ENCODE assay signal across 15 cellular contexts in genomic region chr3:71088019-71088711, GRCh38.
A peak's percentile ranks its signal among the peaks of the same experiment; 100 is the strongest.
DNase-seq lines count a peak whose midpoint lies in the region; ATAC-seq and TF ChIP-seq lines count a peak whose summit lies in the region.
"Had no signal": no experiment of that assay in that cellular context is flagged by ENCODE, and none has a peak within 500 bp of the region (broad histone marks: within the 10 kb centered on the region; RNA-seq: fewer than 3 reads in every experiment).

No MANE protein-coding gene starts in this region.

- no peak for TF ChIP-seq POLR2A in right lobe of liver (IDR thresholded peaks at IDR 0.05)

- CTCF ChIA-PET in CD8-positive, alpha-beta T cell (lab: Charles Lee): interaction anchor here (1.2 to 1.5 kb wide), 4 partner anchors 10 to 423 kb away, joined by 3 to 5 read pairs (median 3); no protein-coding TSS in a partner anchor

- no peak overlapping the region for H2AFZ ChIP-seq in neural progenitor cell (replicated peaks)

- intact Hi-C loops in CD8-positive, alpha-beta T cell (cut with DNase I, micrococcal nuclease): loop anchor here in 1 of 2 experiments (5.0 kb wide), 1 partner anchor 39 kb away; no protein-coding TSS in a partner anchor
- intact Hi-C loops in activated T-helper 2 cell treated with anti-CD3 and anti-CD28 coated beads, Interferon-gamma antibody, Interleukin-2, Interleukin-4, amounts not matched to agents 10 μg/mL and 5 μg/mL and 100 μg/mL, durations not matched to agents 14 hours and 24 hours and 36 hours (cut with micrococcal nuclease): loop anchor here (5.0 kb wide), 1 partner anchor 354 kb away; no protein-coding TSS in a partner anchor
- intact Hi-C loops in right lobe of liver (cut with DNase I): no loop called here
- intact Hi-C loops in lower lobe of right lung (cut with DNase I): no loop called here
- intact Hi-C loops in Right ventricle myocardium inferior (cut with DNase I): no loop called here

- no peaks in the 10 kb centered on the region for H3K79me2 ChIP-seq in neural progenitor cell (ENCODE audit: low read depth)

- no peaks in the 10 kb centered on the region for H3K27me3 Mint-ChIP-seq in CD8-positive, alpha-beta T cell (ENCODE audit: low read depth)
- no peaks in the 10 kb centered on the region for H3K27me3 Mint-ChIP-seq in activated T-helper 2 cell treated with anti-CD3 and anti-CD28 coated beads, Interferon-gamma antibody, Interleukin-2, Interleukin-4, amounts not matched to agents 10 μg/mL and 5 μg/mL and 100 μg/mL, durations not matched to agents 14 hours and 24 hours and 36 hours (ENCODE audit: low read depth)
- peaks cover 2% of the 10 kb centered on the region for H3K27me3 Mint-ChIP-seq in neural progenitor cell (ENCODE audit: insufficient read depth, low read depth)

- no peaks in the 10 kb centered on the region for H3K9me3 ChIP-seq in CD8-positive, alpha-beta T cell (ENCODE audit: low read length)
- H3K9me3 ChIP-seq in right lobe of liver (no peaks in the 10 kb centered on the region), lower lobe of right lung (no peaks in the 10 kb centered on the region), neural progenitor cell (ENCODE audit: low read depth) (no peaks in the 10 kb centered on the region)
- H3K9me3 ChIP-seq: tibial artery had no signal

- H3K9ac ChIP-seq in neural progenitor cell: no peak overlapping the region

- POLR2A ChIA-PET in CD8-positive, alpha-beta T cell (lab: Charles Lee): interaction anchor here (0.6 to 4.2 kb wide), 3 partner anchors 25 to 595 kb away, joined by 3 to 26 read pairs (median 4); no protein-coding TSS in a partner anchor

- no peak overlapping the region for H3K4me2 ChIP-seq in neural progenitor cell

- peak overlapping the region; percentile 42 for H3K4me3 Mint-ChIP-seq in CD8-positive, alpha-beta T cell
- H3K4me3 Mint-ChIP-seq in activated T-helper 2 cell treated with anti-CD3 and anti-CD28 coated beads, Interferon-gamma antibody, Interleukin-2, Interleukin-4, amounts not matched to agents 10 μg/mL and 5 μg/mL and 100 μg/mL, durations not matched to agents 14 hours and 24 hours and 36 hours (ENCODE audit: low read depth): no peak overlapping the region
- no peak overlapping the region for H3K4me3 Mint-ChIP-seq in neural progenitor cell
- H3K4me3 Mint-ChIP-seq: nephron progenitor cell had no signal

- 55% methylated on average over 8 of the region's 8 CpGs for WGBS in right lobe of liver (ENCODE audit: insufficient coverage, low coverage, low lambda C conversion rate, missing lambda C conversion rate)

- no peak for TF ChIP-seq CTCF in CD8-positive, alpha-beta T cell (IDR thresholded peaks at IDR 0.05)
- no peak for TF ChIP-seq CTCF in right lobe of liver (IDR thresholded peaks at IDR 0.05)
- no peak for TF ChIP-seq CTCF in lower lobe of right lung (IDR thresholded peaks at IDR 0.05)
- no peak for TF ChIP-seq CTCF in neural progenitor cell (IDR thresholded peaks at IDR 0.05)

- no peak for ATAC-seq in CD8-positive, alpha-beta T cell
- peak; percentile 0 for ATAC-seq in GM21737 (IDR thresholded peaks at IDR 0.05; ENCODE audit: unreplicated experiment)
- peak; percentile 31 to 60 (median 50) for ATAC-seq in right lobe of liver
- no peak for ATAC-seq in lower lobe of right lung
- ATAC-seq in Right ventricle myocardium inferior: no peak
- ATAC-seq in GM18867 (IDR thresholded peaks at IDR 0.05; ENCODE audit: unreplicated experiment): no peak

- peaks cover 67% of the 10 kb centered on the region for H3K4me1 ChIP-seq in CD8-positive, alpha-beta T cell (ENCODE audit: insufficient read depth, low read length)
- peaks cover 0 to 41% (median 11%) of the 10 kb centered on the region in 4 donors for H3K4me1 ChIP-seq in right lobe of liver
- peaks cover 14% of the 10 kb centered on the region for H3K4me1 ChIP-seq in lower lobe of right lung
- peaks cover 8% of the 10 kb centered on the region for H3K4me1 ChIP-seq in neural progenitor cell

- H3K27me3 ChIP-seq in CD8-positive, alpha-beta T cell (ENCODE audit: insufficient read depth, low read length): no peaks in the 10 kb centered on the region
- H3K27me3 ChIP-seq in right lobe of liver (no peaks in the 10 kb centered on the region), lower lobe of right lung (ENCODE audit: low read depth) (no peaks in the 10 kb centered on the region), neural progenitor cell (no peaks in the 10 kb centered on the region)
- H3K27me3 ChIP-seq: tibial artery had no signal

- H4K20me1 ChIP-seq in neural progenitor cell (ENCODE audit: low read depth): no peaks in the 10 kb centered on the region

- H3K4me1 Mint-ChIP-seq in CD8-positive, alpha-beta T cell (ENCODE audit: low read depth): peaks cover 84% of the 10 kb centered on the region
- peaks cover 73% of the 10 kb centered on the region for H3K4me1 Mint-ChIP-seq in activated T-helper 2 cell treated with anti-CD3 and anti-CD28 coated beads, Interferon-gamma antibody, Interleukin-2, Interleukin-4, amounts not matched to agents 10 μg/mL and 5 μg/mL and 100 μg/mL, durations not matched to agents 14 hours and 24 hours and 36 hours (ENCODE audit: low read depth)
- peaks cover 9% of the 10 kb centered on the region for H3K4me1 Mint-ChIP-seq in neural progenitor cell

- peaks cover 3% of the 10 kb centered on the region for H3K9me3 Mint-ChIP-seq in CD8-positive, alpha-beta T cell
- no peaks in the 10 kb centered on the region for H3K9me3 Mint-ChIP-seq in activated T-helper 2 cell treated with anti-CD3 and anti-CD28 coated beads, Interferon-gamma antibody, Interleukin-2, Interleukin-4, amounts not matched to agents 10 μg/mL and 5 μg/mL and 100 μg/mL, durations not matched to agents 14 hours and 24 hours and 36 hours
- no peaks in the 10 kb centered on the region for H3K9me3 Mint-ChIP-seq in neural progenitor cell

- peak overlapping the region; percentile 52 for H3K27ac ChIP-seq in CD8-positive, alpha-beta T cell (ENCODE audit: low read depth, low read length)
- H3K27ac ChIP-seq in right lobe of liver (peak overlapping the region in 2 of 3 donors; percentile 52 to 72), lower lobe of right lung (no peak overlapping the region), neural progenitor cell (no peak overlapping the region)
- H3K27ac ChIP-seq: SK-N-MC, tibial artery had no signal

- no peak for DNase-seq in CD8-positive, alpha-beta T cell
- no peak for DNase-seq in activated T-helper 2 cell treated with anti-CD3 and anti-CD28 coated beads, Interferon-gamma antibody, Interleukin-2, Interleukin-4, amounts not matched to agents 10 μg/mL and 5 μg/mL and 100 μg/mL, durations not matched to agents 14 hours and 24 hours and 36 hours (ENCODE audit: low spot score)
- DNase-seq in right lobe of liver (no peak), lower lobe of right lung (no peak), Right ventricle myocardium inferior (ENCODE audit: missing footprints) (no peak), neural progenitor cell (ENCODE audit: low spot score) (no peak)
- DNase-seq: activated CD4-positive, alpha-beta T cell treated with anti-CD3 and anti-CD28 coated beads, Interleukin-2, amount 50 U/mL, for 4 hours; aorta; COR-L47; NCI-H2107; nephron progenitor cell; tibial artery had no signal

- H3K27ac Mint-ChIP-seq in CD8-positive, alpha-beta T cell: peak overlapping the region; percentile 94
- H3K27ac Mint-ChIP-seq in activated T-helper 2 cell treated with anti-CD3 and anti-CD28 coated beads, Interferon-gamma antibody, Interleukin-2, Interleukin-4, amounts not matched to agents 10 μg/mL and 5 μg/mL and 100 μg/mL, durations not matched to agents 14 hours and 24 hours and 36 hours: peak overlapping the region; percentile 72
- H3K27ac Mint-ChIP-seq in neural progenitor cell: no peak overlapping the region
- H3K27ac Mint-ChIP-seq: nephron progenitor cell had no signal

- H3K4me3 ChIP-seq in CD8-positive, alpha-beta T cell (ENCODE audit: low read depth, low read length): no peak overlapping the region
- H3K4me3 ChIP-seq in right lobe of liver (no peak overlapping the region), lower lobe of right lung (no peak overlapping the region), neural progenitor cell (no peak overlapping the region)
- H3K4me3 ChIP-seq: SK-N-MC, tibial artery had no signal

- H3K36me3 Mint-ChIP-seq in CD8-positive, alpha-beta T cell: peaks cover 59% of the 10 kb centered on the region
- peaks cover 63% of the 10 kb centered on the region for H3K36me3 Mint-ChIP-seq in activated T-helper 2 cell treated with anti-CD3 and anti-CD28 coated beads, Interferon-gamma antibody, Interleukin-2, Interleukin-4, amounts not matched to agents 10 μg/mL and 5 μg/mL and 100 μg/mL, durations not matched to agents 14 hours and 24 hours and 36 hours (ENCODE audit: low read depth)
- H3K36me3 Mint-ChIP-seq in neural progenitor cell: peaks cover 2% of the 10 kb centered on the region

- H3F3A ChIP-seq in neural progenitor cell (ENCODE audit: low read depth): no peaks in the 10 kb centered on the region

- no peaks in the 10 kb centered on the region for H3K36me3 ChIP-seq in CD8-positive, alpha-beta T cell (ENCODE audit: insufficient read depth, low read length)
- no peaks in the 10 kb centered on the region for H3K36me3 ChIP-seq in right lobe of liver
- no peaks in the 10 kb centered on the region for H3K36me3 ChIP-seq in lower lobe of right lung
- no peaks in the 10 kb centered on the region for H3K36me3 ChIP-seq in neural progenitor cell
- H3K36me3 ChIP-seq: tibial artery had no signal

Comparison
In these comparisons a context has a peak if more than half of its experiments do, and no peak if none do; other contexts are left out.
1. ATAC-seq: peak in GM21737 (single experiment) and right lobe of liver (4 of 4); none in CD8-positive, alpha-beta T cell (single experiment), lower lobe of right lung (0 of 2), Right ventricle myocardium inferior (single experiment) and GM18867 (single experiment).
2. H3K27ac ChIP-seq: peak in CD8-positive, alpha-beta T cell (single experiment) and right lobe of liver (2 of 3); none in lower lobe of right lung (single experiment) and neural progenitor cell (single experiment).